Comparison of ENCODE assay signal across 1 cellular context in genomic region chr12:48890657-48891418, GRCh38.
TF ChIP-seq lines count a peak whose summit lies in the region.

No MANE protein-coding gene starts in this region.

TF ChIP-seq in HepG2, 621 proteins besides CTCF, POLR2A, EP300 and RAD21 (continued from another document and continues in another):
- no peak for TF ChIP-seq USF2 (IDR thresholded peaks at IDR 0.05; ENCODE audit: low read depth, low read length)
- no peak for TF ChIP-seq USF2 (CRISPR knock-in tag; IDR thresholded peaks at IDR 0.05; ENCODE audit: borderline replicate concordance)
- TF ChIP-seq ZNF530 (CRISPR knock-in tag; IDR thresholded peaks at IDR 0.05; ENCODE audit: low read depth), result no peak
- TF ChIP-seq ZSCAN21 (CRISPR knock-in tag; IDR thresholded peaks at IDR 0.05; ENCODE audit: borderline replicate concordance), result peak; percentile 40; the same call in 1 of the 2 replicates
- TF ChIP-seq MAX (IDR thresholded peaks at IDR 0.05), result peak; percentile 47; the same call in 1 of the 2 replicates
- TF ChIP-seq BHLHE40 (IDR thresholded peaks at IDR 0.05; ENCODE audit: low read length), result no peak
- TF ChIP-seq SMAD3 (CRISPR knock-in tag; IDR thresholded peaks at IDR 0.05), result peak; percentile 67; the same call in 1 of the 2 replicates
- 0 out of 2 replicates have a peak, but pooled peaks have one; percentile 50 for TF ChIP-seq IKZF5 (CRISPR knock-in tag; IDR thresholded peaks at IDR 0.05)
- no peak for TF ChIP-seq ZNF343 (CRISPR knock-in tag; IDR thresholded peaks at IDR 0.05)
- TF ChIP-seq E2F1 (CRISPR knock-in tag; IDR thresholded peaks at IDR 0.05), result no peak
- TF ChIP-seq DRAP1 (CRISPR knock-in tag; IDR thresholded peaks at IDR 0.05), result peak; percentile 29; the same call in 1 of the 2 replicates
- no peak for TF ChIP-seq ZNF646 (CRISPR knock-in tag; IDR thresholded peaks at IDR 0.05)
- no peak for TF ChIP-seq ZNF18 (CRISPR knock-in tag; IDR thresholded peaks at IDR 0.05; ENCODE audit: insufficient replicate concordance)
- TF ChIP-seq PHB2 (IDR thresholded peaks at IDR 0.05; ENCODE audit: partially characterized antibody), result no peak
- TF ChIP-seq ZNF597 (CRISPR knock-in tag; IDR thresholded peaks at IDR 0.05), result no peak
- TF ChIP-seq ETV5 (CRISPR knock-in tag; IDR thresholded peaks at IDR 0.05; ENCODE audit: borderline replicate concordance), result peak; percentile 27; the same call in 1 of the 2 replicates
- 0 out of 2 replicates have a peak, but pooled peaks have one; percentile 14 for TF ChIP-seq ZMYM3 (CRISPR knock-in tag; IDR thresholded peaks at IDR 0.05)
- peak; percentile 61; the same call in 1 of the 2 replicates for TF ChIP-seq KDM4B (CRISPR knock-in tag; IDR thresholded peaks at IDR 0.05)
- TF ChIP-seq DNMT1 (CRISPR knock-in tag; IDR thresholded peaks at IDR 0.05), result no peak
- TF ChIP-seq LCORL (IDR thresholded peaks at IDR 0.05), result no peak
- peak; percentile 69 for TF ChIP-seq LCORL (CRISPR knock-in tag; IDR thresholded peaks at IDR 0.05)
- TF ChIP-seq ZNF800 (CRISPR knock-in tag; IDR thresholded peaks at IDR 0.05), result no peak
- TF ChIP-seq KLF16 (CRISPR knock-in tag; IDR thresholded peaks at IDR 0.05), result peak in 1 of 2 experiments; percentile 61; a peak in 1 of 4 replicates
- TF ChIP-seq RARG (CRISPR knock-in tag; IDR thresholded peaks at IDR 0.05; ENCODE audit: low read depth), result no peak
- peak; percentile 72 for TF ChIP-seq XRCC5 (optimal IDR thresholded peaks at IDR 0.05; ENCODE audit: low read length)
- peak; percentile 57; the same call in 1 of the 2 replicates for TF ChIP-seq KDM3A (CRISPR knock-in tag; IDR thresholded peaks at IDR 0.05; ENCODE audit: low read depth)
- TF ChIP-seq ZNF780A (CRISPR knock-in tag; IDR thresholded peaks at IDR 0.05), result no peak
- no peak for TF ChIP-seq GPBP1L1 (CRISPR knock-in tag; IDR thresholded peaks at IDR 0.05)
- peak; percentile 46; the same call in 1 of the 2 replicates for TF ChIP-seq PATZ1 (CRISPR knock-in tag; IDR thresholded peaks at IDR 0.05)
- peak; percentile 32; the same call in 1 of the 2 replicates for TF ChIP-seq ZFY (CRISPR knock-in tag; IDR thresholded peaks at IDR 0.05)
- TF ChIP-seq ZBTB43 (CRISPR knock-in tag; conservative IDR thresholded peaks at IDR 0.05), result no peak
- TF ChIP-seq ZNF652 (CRISPR knock-in tag; IDR thresholded peaks at IDR 0.05; ENCODE audit: borderline replicate concordance, low read depth), result no peak
